8 cellular contexts compared by ENCODE assay signal in the genomic region with DNA sequence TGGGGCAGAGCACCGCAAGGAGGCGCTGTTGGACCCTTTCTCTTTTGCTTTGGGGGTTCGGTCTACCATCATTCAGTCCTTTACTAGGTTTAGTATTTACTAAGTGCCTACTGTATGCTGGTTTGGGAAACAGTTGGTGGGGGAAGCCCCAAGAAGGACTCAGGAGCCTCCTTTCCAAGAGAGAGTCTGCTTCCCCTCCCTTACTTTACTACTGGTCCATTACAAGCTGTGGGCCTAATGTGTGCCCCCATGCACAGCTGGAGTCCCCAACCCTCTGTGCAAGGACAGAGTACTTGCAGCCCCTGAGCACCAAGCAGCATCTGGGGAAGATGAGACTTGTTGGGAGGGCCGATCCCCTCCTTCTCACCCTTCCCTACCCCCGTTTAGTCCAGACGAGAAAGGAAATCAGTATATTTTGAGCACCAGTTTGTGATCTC. TPM values are rescaled to one million over a fixed set of nuclear protein-coding genes. Genes with fewer than 3 reads are reported as not detected.
DNase-seq lines count a peak whose midpoint lies in the region; ATAC-seq and TF ChIP-seq lines count a peak whose summit lies in the region.

No MANE protein-coding gene starts in this region.

- ATAC-seq in GM18868 (IDR thresholded peaks at IDR 0.05; ENCODE audit: unreplicated experiment) (peak; percentile 8), HG03432 (IDR thresholded peaks at IDR 0.05; ENCODE audit: unreplicated experiment) (peak; percentile 9), left lung (no peak)

- H3K27me3 ChIP-seq in SK-N-SH (ENCODE audit: insufficient read depth) (no peaks in the 10 kb centered on the region), brain microvascular endothelial cell (replicated peaks) (no peaks in the 10 kb centered on the region), left lung (no peaks in the 10 kb centered on the region)

- CTCF ChIA-PET in SK-N-SH (lab: Yijun Ruan, JAX), result interaction anchor here (0.5 to 9.3 kb wide), 56 partner anchors 10 to 936 kb away, joined by 3 to 326 read pairs (median 6); partner anchors contain the start of genes CLP1, MED19, RTN4RL2 and SERPING1

- H3K9me2 ChIP-seq in SK-N-SH, result no peaks in the 10 kb centered on the region

- TF ChIP-seq RAD21 in SK-N-SH (IDR thresholded peaks at IDR 0.05; ENCODE audit: low read length), result peak; percentile 84

- DNase-seq in AG10803 (ENCODE audit: low read depth) (peak; percentile 68), SK-N-SH (no peak), brain microvascular endothelial cell (peak; percentile 60), left lung (no peak)
- peak in 2 of 3 donors; percentile 75 to 89 for DNase-seq in stimulated activated CD4-positive, alpha-beta T cell treated with anti-CD3 and anti-CD28 coated beads, TNF-alpha, amount 100 ng/mL, for 1 hour (ENCODE audit: low read depth in 3 of 3, low spot score in 1 of 3)
- no peak for DNase-seq in NK-92 treated with Interleukin-12 subunit alpha and Interleukin-12 subunit beta, amount 100 ng/mL, for 24 hours (lab: John Stamatoyannopoulos, UW)

- peak overlapping the region; percentile 95 for H3K4me2 ChIP-seq in SK-N-SH

- TF ChIP-seq EP300 in SK-N-SH (IDR thresholded peaks at IDR 0.05; ENCODE audit: borderline replicate concordance in 1 of 2, low read depth in 1 of 2, low read length in 1 of 2), result no peak

- H3F3A ChIP-seq in SK-N-SH (replicated peaks; ENCODE audit: insufficient read depth), result no peaks in the 10 kb centered on the region

- H3K79me2 ChIP-seq in SK-N-SH (ENCODE audit: insufficient read depth), result no peaks in the 10 kb centered on the region; the same call in 1 of the 2 replicates

- peak; percentile 86 for TF ChIP-seq CTCF in AG10803 (conservative IDR thresholded peaks at IDR 0.05; ENCODE audit: low read length)
- TF ChIP-seq CTCF in SK-N-SH (IDR thresholded peaks at IDR 0.05), result peak; percentile 94; the same call in 1 of the 2 replicates
- peak; percentile 94 for TF ChIP-seq CTCF in brain microvascular endothelial cell (IDR thresholded peaks at IDR 0.05; ENCODE audit: low read depth, low read length, missing control alignments)
- TF ChIP-seq CTCF in left lung (IDR thresholded peaks at IDR 0.05), result peak in 1 of 2 donors; percentile 42

- WGBS in SK-N-SH (ENCODE audit: low lambda C conversion rate), result 40% methylated on average over 6 of the region's 6 CpGs

- no peaks in the 10 kb centered on the region for H3K9me3 ChIP-seq in SK-N-SH
- no peaks in the 10 kb centered on the region for H3K9me3 ChIP-seq in left lung

- peak overlapping the region; percentile 79 for H3K9ac ChIP-seq in SK-N-SH

- H3K4me3 ChIP-seq in AG10803 (ENCODE audit: low read length) (peak overlapping the region; percentile 89), SK-N-SH (ENCODE audit: low read depth in 2 of 2, low read length in 1 of 2) (peak overlapping the region; percentile 82 to 96), brain microvascular endothelial cell (ENCODE audit: low read depth, low read length) (peak overlapping the region; percentile 83), left lung (peak overlapping the region; percentile 70 to 88)

- in situ Hi-C loops in brain microvascular endothelial cell (cut with HindIII; ENCODE audit: low pct_ligation_motif_present, low sequenced_read_pairs), result loop anchor here (10.0 kb wide), 1 partner anchor 76 kb away; the partner anchor contains the start of gene YPEL4

- intact Hi-C loops in left lung (cut with DNase I), result loop anchor here in 1 of 2 donors (5.0 kb wide), 1 partner anchor 74 kb away; no protein-coding TSS in a partner anchor

- POLR2A ChIA-PET in SK-N-SH (lab: Yijun Ruan, JAX), result interaction anchor here (1.0 to 2.8 kb wide), 6 partner anchors 30 to 81 kb away, joined by 3 to 24 read pairs (median 6); partner anchors contain the start of genes SERPING1 and YPEL4

- H4K20me1 ChIP-seq in SK-N-SH (ENCODE audit: insufficient read depth), result no peaks in the 10 kb centered on the region

- H3K27ac ChIP-seq in SK-N-SH (ENCODE audit: low read depth in 2 of 2, low read length in 1 of 2), result peak overlapping the region; percentile 58 to 83; a peak in 3 of 4 replicates
- H3K27ac ChIP-seq in brain microvascular endothelial cell, result no peak overlapping the region
- peak overlapping the region; percentile 90 to 92 for H3K27ac ChIP-seq in left lung

- H3K36me3 ChIP-seq in SK-N-SH (replicated peaks in 1 of 2; ENCODE audit: control insufficient read depth in 1 of 2, insufficient read depth in 2 of 2, low read length in 1 of 2), result no peaks in the 10 kb centered on the region
- no peaks in the 10 kb centered on the region for H3K36me3 ChIP-seq in brain microvascular endothelial cell (replicated peaks)
- H3K36me3 ChIP-seq in left lung, result peaks cover 0 to 6% of the 10 kb centered on the region in 2 donors

- H3K4me1 ChIP-seq in SK-N-SH (ENCODE audit: control insufficient read depth in 1 of 2, insufficient read depth in 2 of 2, low read depth in 1 of 2, low read length in 1 of 2), result peaks cover 0 to 12% of the 10 kb centered on the region in 2 experiments; a peak in 1 of 4 replicates
- H3K4me1 ChIP-seq in left lung, result peaks cover 18 to 48% of the 10 kb centered on the region in 2 donors

- H2AFZ ChIP-seq in SK-N-SH (ENCODE audit: low read depth), result peak overlapping the region; percentile 99

TF ChIP-seq in SK-N-SH, 30 proteins besides CTCF, POLR2A, EP300 and RAD21:
- no peak for TF ChIP-seq EZH2phosphoT487 (IDR thresholded peaks at IDR 0.05; ENCODE audit: borderline replicate concordance, low read depth)
- TF ChIP-seq TEAD4 (IDR thresholded peaks at IDR 0.05; ENCODE audit: borderline replicate concordance, insufficient read depth), result no peak
- no peak for TF ChIP-seq NFIC (IDR thresholded peaks at IDR 0.05; ENCODE audit: borderline replicate concordance)
- TF ChIP-seq YY1 (IDR thresholded peaks at IDR 0.05; ENCODE audit: low read depth), result no peak
- TF ChIP-seq SMC3 (IDR thresholded peaks at IDR 0.05; ENCODE audit: low read depth, low read length), result peak; percentile 81
- TF ChIP-seq MAX (IDR thresholded peaks at IDR 0.05; ENCODE audit: low read depth), result peak; percentile 58; the same call in 1 of the 2 replicates

RNA-seq across cellular contexts. Expression of gene UBE2L6, which starts 0.9 kb away (rescaled TPM):
- 65.9 and 77.0 TPM in 2 replicates for polyA plus RNA-seq in SK-N-SH (2012; rRNA removed)
- 57.4 and 64.3 TPM in 2 replicates for polyA plus RNA-seq in SK-N-SH (2012; cell fraction: cytosol; rRNA removed)
- 31.1 and 39.3 TPM in 2 replicates for polyA plus RNA-seq in SK-N-SH (2012; cell fraction: nucleus; rRNA removed)
- 100 to 1,000 TPM in 1 of 2 donors, 10 to 100 TPM in 1; 97.1 to 109 TPM for total RNA-seq in left lung

RNA-seq across cellular contexts. Expression of gene SERPING1, which starts 29.1 kb away (rescaled TPM):
- polyA plus RNA-seq in SK-N-SH (2012; rRNA removed), result 1.9 and 4.5 TPM in 2 replicates
- polyA plus RNA-seq in SK-N-SH (2012; cell fraction: cytosol; rRNA removed), result 2.7 and 3.4 TPM in 2 replicates
- polyA plus RNA-seq in SK-N-SH (2012; cell fraction: nucleus; rRNA removed), result 2.3 and 3.0 TPM in 2 replicates
- total RNA-seq in left lung, result 100 to 1,000 TPM; 195 to 329 TPM

RNA-seq across cellular contexts. Expression of gene SMTNL1, which starts 31.0 kb away (rescaled TPM):
- polyA plus RNA-seq in SK-N-SH (2012; rRNA removed), result not detected in 2 replicates
- not detected in 2 replicates for polyA plus RNA-seq in SK-N-SH (2012; cell fraction: cytosol; rRNA removed)
- polyA plus RNA-seq in SK-N-SH (2012; cell fraction: nucleus; rRNA removed), result not detected in 2 replicates
- total RNA-seq in left lung, result not detected

RNA-seq across cellular contexts. Expression of gene TIMM10, which starts 37.8 kb away (rescaled TPM):
- 179 and 189 TPM in 2 replicates for polyA plus RNA-seq in SK-N-SH (2012; rRNA removed)
- polyA plus RNA-seq in SK-N-SH (2012; cell fraction: cytosol; rRNA removed), result 164 and 176 TPM in 2 replicates
- polyA plus RNA-seq in SK-N-SH (2012; cell fraction: nucleus; rRNA removed), result 53.8 and 76.0 TPM in 2 replicates
- total RNA-seq in left lung, result 10 to 100 TPM; 21.7 to 39.6 TPM

RNA-seq across cellular contexts. Expression of gene SLC43A1, which starts 52.8 kb away (rescaled TPM):
- 3.7 and 4.4 TPM in 2 replicates for polyA plus RNA-seq in SK-N-SH (2012; rRNA removed)
- 1.7 and 3.2 TPM in 2 replicates for polyA plus RNA-seq in SK-N-SH (2012; cell fraction: cytosol; rRNA removed)
- polyA plus RNA-seq in SK-N-SH (2012; cell fraction: nucleus; rRNA removed), result 11.4 and 13.9 TPM in 2 replicates
- 10 to 100 TPM; 11.8 to 25.3 TPM for total RNA-seq in left lung

Comparison
In these comparisons a context has a peak if more than half of its experiments do, and no peak if none do; other contexts are left out.
1. DNase-seq: peak in AG10803 (single experiment), brain microvascular endothelial cell (single experiment) and stimulated activated CD4-positive, alpha-beta T cell treated with anti-CD3 and anti-CD28 coated beads, TNF-alpha, amount 100 ng/mL, for 1 hour (2 of 3); none in SK-N-SH (single experiment), left lung (0 of 2) and NK-92 treated with Interleukin-12 subunit alpha and Interleukin-12 subunit beta, amount 100 ng/mL, for 24 hours (single experiment).
2. Peak in every context shown above with its lines, with median percentiles within 50 percentile points of each other: H3K4me3 ChIP-seq.